In the genomic region with DNA sequence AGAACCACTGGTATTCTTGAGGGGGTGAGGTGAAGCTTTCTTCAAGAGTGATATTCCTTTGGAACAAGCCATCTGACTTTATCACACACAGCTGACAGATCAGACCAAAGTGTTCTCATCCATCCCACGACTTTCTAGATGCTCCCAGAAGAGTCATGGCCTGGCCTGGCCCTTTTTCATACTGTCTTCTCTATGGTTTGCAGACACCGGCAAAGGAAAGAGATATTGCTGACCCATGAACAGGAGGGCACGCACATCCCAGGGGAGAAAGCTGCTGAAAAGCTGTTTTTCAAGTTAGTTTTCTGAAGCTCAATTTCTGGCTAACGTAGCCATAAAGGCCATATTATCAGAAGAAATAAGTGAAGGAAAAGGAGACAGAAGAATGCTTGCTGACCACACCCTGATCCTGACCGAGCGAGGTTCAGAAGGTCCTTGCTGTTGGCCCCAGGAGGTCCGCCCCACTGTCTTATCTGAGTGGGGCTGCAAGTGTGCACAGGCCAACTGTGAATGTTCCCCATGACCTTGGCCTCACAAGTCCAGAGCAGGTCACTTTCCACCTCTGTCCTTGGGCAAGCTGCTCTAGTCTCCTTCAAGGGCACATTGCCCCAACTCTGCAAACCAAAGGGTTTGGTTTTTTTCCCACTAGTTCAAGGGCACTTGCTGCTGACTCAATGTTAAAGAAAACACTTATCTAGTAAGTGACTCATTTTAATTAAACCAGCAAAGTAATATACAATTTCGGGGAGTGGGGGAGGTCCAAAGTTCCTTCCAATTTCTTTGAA, we compare ENCODE assay signal across 12 cellular contexts. TPM values are rescaled to one million over a fixed set of nuclear protein-coding genes. Genes with fewer than 3 reads are reported as not detected.
DNase-seq lines count a peak whose midpoint lies in the region; ATAC-seq and TF ChIP-seq lines count a peak whose summit lies in the region.
"Had no signal": no experiment of that assay in that cellular context is flagged by ENCODE, and none has a peak within 500 bp of the region (broad histone marks: within the 10 kb centered on the region; RNA-seq: fewer than 3 reads in every experiment).

No MANE protein-coding gene starts in this region.

- no peak for TF ChIP-seq POLR2A in ovary (IDR thresholded peaks at IDR 0.05)

- POLR2A ChIA-PET in CD4-positive, alpha-beta memory T cell (lab: Charles Lee; ENCODE audit: partially characterized antibody): interaction anchor here (1.2 to 4.4 kb wide), 5 partner anchors 10 to 106 kb away, joined by 3 to 60 read pairs (median 5); a partner anchor contains a TSS

- H3K4me1 ChIP-seq in CD4-positive, alpha-beta memory T cell (ENCODE audit: insufficient read depth, low read length): peaks cover 64% of the 10 kb centered on the region
- peaks cover 65 to 66% of the 10 kb centered on the region in 2 donors for H3K4me1 ChIP-seq in duodenal mucosa (ENCODE audit: control insufficient read depth in 1 of 2, insufficient read depth in 2 of 2, low read length in 2 of 2)
- peaks cover 47% of the 10 kb centered on the region for H3K4me1 ChIP-seq in ovary (ENCODE audit: insufficient read depth)

- peaks cover 8 to 21% of the 10 kb centered on the region in 2 donors for H3K36me3 Mint-ChIP-seq in CD4-positive, alpha-beta memory T cell

- H3K27ac ChIP-seq in CD4-positive, alpha-beta memory T cell (ENCODE audit: low read depth, low read length): peak overlapping the region; percentile 82
- H3K27ac ChIP-seq in duodenal mucosa (ENCODE audit: low read depth, low read length) (peak overlapping the region; percentile 87), ovary (peak overlapping the region in 1 of 2 donors; percentile 74)

- DNase-seq in CD4-positive, alpha-beta memory T cell: no peak
- DNase-seq in M059J (ENCODE audit: low read depth): peak; percentile 65
- DNase-seq in ovary: peak in 4 of 5 donors; percentile 44 to 60 (median 53)
- no peak for DNase-seq in Kasumi-1 (lab: John Stamatoyannopoulos, UW)
- DNase-seq in NCI-H1105 (lab: John Stamatoyannopoulos, UW): no peak
- DNase-seq in stimulated activated CD4-positive, alpha-beta T cell treated with anti-CD3 and anti-CD28 coated beads, Interleukin-4, amount 100 ng/mL, for 4 hours: no peak
- DNase-seq: H7 had no signal

- peak overlapping the region; percentile 87 to 92 for H3K9ac ChIP-seq in duodenal mucosa (ENCODE audit: low read depth in 1 of 2, low read length in 2 of 2)

- peak overlapping the region; percentile 88 to 96 (median 94) for H3K27ac Mint-ChIP-seq in CD4-positive, alpha-beta memory T cell

- no peak for ATAC-seq in HG03521 (IDR thresholded peaks at IDR 0.05; ENCODE audit: unreplicated experiment)

- 22 to 29% (median 23%) methylated on average over 8 of the region's 8 CpGs for WGBS in ovary, 3 donors

- H3K36me3 ChIP-seq in CD4-positive, alpha-beta memory T cell (ENCODE audit: insufficient read depth, low read length): peaks cover 5% of the 10 kb centered on the region
- peaks cover 5 to 8% of the 10 kb centered on the region in 2 donors for H3K36me3 ChIP-seq in duodenal mucosa (ENCODE audit: control insufficient read depth in 1 of 2, insufficient read depth in 2 of 2, low read length in 2 of 2)
- no peaks in the 10 kb centered on the region for H3K36me3 ChIP-seq in ovary

- H3K27me3 Mint-ChIP-seq in CD4-positive, alpha-beta memory T cell: no peaks in the 10 kb centered on the region

- intact Hi-C loops in CD4-positive, alpha-beta memory T cell (cut with micrococcal nuclease): loop anchor here (5.0 kb wide), 2 partner anchors 191 to 1634 kb away; a partner anchor contains a TSS
- intact Hi-C loops in ovary (cut with DNase I): loop anchor here (5.0 to 10.0 kb wide), 3 partner anchors 136 to 1701 kb away; a partner anchor contains a TSS

- H3K9me3 Mint-ChIP-seq in CD4-positive, alpha-beta memory T cell: no peaks in the 10 kb centered on the region

- H3K27me3 ChIP-seq in CD4-positive, alpha-beta memory T cell (ENCODE audit: insufficient read depth, low read length): no peaks in the 10 kb centered on the region
- H3K27me3 ChIP-seq in duodenal mucosa (ENCODE audit: control insufficient read depth in 1 of 2, insufficient read depth in 2 of 2, low read length in 2 of 2) (no peaks in the 10 kb centered on the region), ovary (no peaks in the 10 kb centered on the region)

- H3K4me1 Mint-ChIP-seq in CD4-positive, alpha-beta memory T cell: peaks cover 44 to 83% (median 59%) of the 10 kb centered on the region in 4 donors

- no peaks in the 10 kb centered on the region for H3K9me3 ChIP-seq in CD4-positive, alpha-beta memory T cell (ENCODE audit: control insufficient read depth in 1 of 2, low read length in 2 of 2)
- H3K9me3 ChIP-seq in duodenal mucosa (ENCODE audit: control insufficient read depth in 1 of 2, low read length in 2 of 2) (no peaks in the 10 kb centered on the region), ovary (no peaks in the 10 kb centered on the region)

- CTCF ChIA-PET in CD4-positive, alpha-beta memory T cell (lab: Charles Lee; ENCODE audit: partially characterized antibody): interaction anchor here (0.9 to 12.0 kb wide), 5 partner anchors 9 to 139 kb away, joined by 3 to 260 read pairs (median 3); a partner anchor contains a TSS

- no peak overlapping the region for H3K4me3 ChIP-seq in CD4-positive, alpha-beta memory T cell (ENCODE audit: low read length in 2 of 2)
- H3K4me3 ChIP-seq in duodenal mucosa (ENCODE audit: low read depth in 1 of 2, low read length in 2 of 2) (peak overlapping the region; percentile 86 to 88), ovary (peak overlapping the region; percentile 80)

- TF ChIP-seq EP300 in ovary (IDR thresholded peaks at IDR 0.05): no peak

- peak overlapping the region; percentile 87 to 93 (median 90) for H3K4me3 Mint-ChIP-seq in CD4-positive, alpha-beta memory T cell

- TF ChIP-seq CTCF in ovary (IDR thresholded peaks at IDR 0.05): no peak

RNA-seq across cellular contexts. Expression of a gene that starts 2.0 kb away (rescaled TPM):
- 10 to 100 TPM; 55.4 to 56.5 TPM for total RNA-seq in CD4-positive, alpha-beta memory T cell
- 10 to 100 TPM; 44.6 to 47.2 TPM for polyA plus RNA-seq in CD4-positive, alpha-beta memory T cell
- total RNA-seq in M059J (2014; rRNA removed; shearing (Covaris generic)): 0.17 and 0.32 TPM in 2 replicates
- total RNA-seq in ovary: 10 to 100 TPM; 14.9 to 37.0 (median 29.0) TPM
- polyA plus RNA-seq in ovary: 10 to 100 TPM; 13.1 to 31.9 TPM
- total RNA-seq: H7 had no signal

RNA-seq across cellular contexts. Expression of a gene that starts 26.0 kb away (rescaled TPM):
- total RNA-seq in CD4-positive, alpha-beta memory T cell: not detected
- polyA plus RNA-seq in CD4-positive, alpha-beta memory T cell: not detected
- total RNA-seq in M059J (2014; rRNA removed; shearing (Covaris generic)): 0.32 TPM in 1 of 2 replicates, not detected in the other
- total RNA-seq in ovary: 1 to 10 TPM in 2 of 7 donors, under 1 TPM in 3, not detected in 2; 0.13 to 1.4 (median 0.96) TPM
- under 1 TPM; 0.11 to 0.75 TPM for polyA plus RNA-seq in ovary
- total RNA-seq: H7, LHCN-M2, SK-MEL-5 had no signal
- polyA plus RNA-seq: keratinocyte had no signal

Comparison
In these comparisons a context has a peak if more than half of its experiments do, and no peak if none do; other contexts are left out.
1. DNase-seq: peak in M059J (single experiment) and ovary (4 of 5); none in CD4-positive, alpha-beta memory T cell (0 of 5), Kasumi-1 (0 of 2), NCI-H1105 (single experiment) and stimulated activated CD4-positive, alpha-beta T cell treated with anti-CD3 and anti-CD28 coated beads, Interleukin-4, amount 100 ng/mL, for 4 hours (0 of 2).
2. H3K4me3 ChIP-seq: peak in duodenal mucosa (2 of 2) and ovary (single experiment); none in CD4-positive, alpha-beta memory T cell (0 of 2).
3. RNA of a gene that starts 2.0 kb away (total RNA-seq): 55.4 to 56.5 TPM in CD4-positive, alpha-beta memory T cell and 14.9 to 37.0 TPM in ovary; 0.17 to 0.32 TPM in M059J; every median in the first group is over 10 times any median in the second.